ENCODE assay signal across 8 cellular contexts in the genomic region with DNA sequence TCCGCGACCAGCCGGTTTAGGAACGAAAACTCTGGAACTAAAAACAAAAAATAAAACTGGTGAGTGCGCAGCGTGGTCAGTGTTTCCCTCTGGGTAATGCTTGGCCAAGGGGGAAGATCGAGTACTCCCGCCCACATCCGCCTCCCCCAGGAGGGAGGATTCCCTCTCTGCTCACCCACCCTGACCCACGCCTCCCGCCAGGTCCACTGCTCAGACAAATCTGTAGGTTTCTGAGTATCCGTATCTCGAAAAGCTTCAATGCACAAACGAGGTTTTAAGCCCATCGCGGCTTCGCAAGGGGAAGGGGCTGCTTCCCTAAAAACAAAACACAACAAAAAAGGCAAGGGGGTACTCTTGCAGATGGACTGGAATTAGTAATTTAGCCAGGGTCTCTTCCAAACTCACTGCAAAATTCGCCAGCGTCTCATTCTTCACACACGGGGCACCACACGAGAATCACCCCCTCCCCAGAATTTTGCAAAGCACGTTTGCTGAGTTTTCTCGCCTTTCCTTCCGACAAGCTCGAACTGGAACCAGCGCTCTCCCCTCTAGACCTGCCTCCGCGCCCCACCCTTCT.
A peak's percentile ranks its signal among the peaks of the same experiment; 100 is the strongest.
DNase-seq lines count a peak whose midpoint lies in the region; ATAC-seq and TF ChIP-seq lines count a peak whose summit lies in the region.

No MANE protein-coding gene starts in this region.

- peak overlapping the region; percentile 2 for H3K4me3 ChIP-seq in GM06990 (replicated peaks; ENCODE audit: low read depth, low read length)

- H3K36me3 Mint-ChIP-seq in activated naive CD8-positive, alpha-beta T cell treated with anti-CD3 and anti-CD28 coated beads, Interleukin-2, amount 50 U/mL, for 24 hours (ENCODE audit: low read depth): no peaks in the 10 kb centered on the region
- H3K36me3 Mint-ChIP-seq in naive B cell: peaks cover 0 to 7% of the 10 kb centered on the region in 2 donors

- H3K4me3 Mint-ChIP-seq in activated naive CD8-positive, alpha-beta T cell treated with anti-CD3 and anti-CD28 coated beads, Interleukin-2, amount 50 U/mL, for 24 hours: peak overlapping the region; percentile 64
- peak overlapping the region; percentile 80 to 97 (median 94) for H3K4me3 Mint-ChIP-seq in naive B cell

- H3K27ac ChIP-seq in 22Rv1: no peak overlapping the region

- H3K27ac Mint-ChIP-seq in activated naive CD8-positive, alpha-beta T cell treated with anti-CD3 and anti-CD28 coated beads, Interleukin-2, amount 50 U/mL, for 24 hours: peak overlapping the region; percentile 56
- H3K27ac Mint-ChIP-seq in naive B cell: peak overlapping the region in 3 of 6 donors; percentile 67 to 84 (median 78)

- H3K36me3 ChIP-seq in GM06990 (ENCODE audit: control insufficient read depth, insufficient read depth, low read length): no peaks in the 10 kb centered on the region

- no peak for ATAC-seq in activated naive CD8-positive, alpha-beta T cell treated with anti-CD3 and anti-CD28 coated beads, Interleukin-2, amount 50 U/mL, for 24 hours
- peak in 1 of 2 donors; percentile 6 for ATAC-seq in naive B cell (ENCODE audit: low read depth in 2 of 2)

- peaks cover 11% of the 10 kb centered on the region for H3K27me3 ChIP-seq in GM06990 (replicated peaks; ENCODE audit: control insufficient read depth, insufficient read depth, low read length)

- DNase-seq in GM06990 (ENCODE audit: extremely low read depth, insufficient read length) (no peak), naive B cell (no peak), NCI-H2196 (lab: John Stamatoyannopoulos, UW; ENCODE audit: unreplicated experiment) (no peak), NCI-H748 treated with DMSO at 0.1 percent for 48 hours (lab: John Stamatoyannopoulos, UW) (no peak), NCI-H524 treated with DMSO at 0.1 percent for 48 hours (lab: John Stamatoyannopoulos, UW) (no peak)
- DNase-seq in activated naive CD8-positive, alpha-beta T cell treated with anti-CD3 and anti-CD28 coated beads, Interleukin-2, amount 50 U/mL, for 24 hours: no peak
- DNase-seq in effector CD4-positive, alpha-beta T cell: no peak

- H3K27me3 Mint-ChIP-seq in activated naive CD8-positive, alpha-beta T cell treated with anti-CD3 and anti-CD28 coated beads, Interleukin-2, amount 50 U/mL, for 24 hours: peaks cover 71% of the 10 kb centered on the region
- H3K27me3 Mint-ChIP-seq in naive B cell: peaks cover 63 to 95% (median 81%) of the 10 kb centered on the region in 3 donors

- H3K4me1 Mint-ChIP-seq in activated naive CD8-positive, alpha-beta T cell treated with anti-CD3 and anti-CD28 coated beads, Interleukin-2, amount 50 U/mL, for 24 hours: peaks cover 28% of the 10 kb centered on the region
- peaks cover 31 to 47% (median 44%) of the 10 kb centered on the region in 3 donors for H3K4me1 Mint-ChIP-seq in naive B cell

- TF ChIP-seq CTCF in 22Rv1 (IDR thresholded peaks at IDR 0.05) (peak; percentile 75), GM06990 (IDR thresholded peaks at IDR 0.05; ENCODE audit: insufficient read depth, low read length, poor library complexity, severe bottlenecking) (no peak)

- H3K9me3 Mint-ChIP-seq in activated naive CD8-positive, alpha-beta T cell treated with anti-CD3 and anti-CD28 coated beads, Interleukin-2, amount 50 U/mL, for 24 hours: no peaks in the 10 kb centered on the region
- peaks cover 0 to 7% (median 0%) of the 10 kb centered on the region in 7 donors for H3K9me3 Mint-ChIP-seq in naive B cell
